10 cellular contexts compared by ENCODE assay signal in genomic region chrX:86002076-86002896, GRCh38. TPM values are rescaled to one million over a fixed set of nuclear protein-coding genes. Genes with fewer than 3 reads are reported as not detected.
A peak's percentile ranks its signal among the peaks of the same experiment; 100 is the strongest.
DNase-seq lines count a peak whose midpoint lies in the region; ATAC-seq lines count a peak whose summit lies in the region.
"Had no signal": no experiment of that assay in that cellular context is flagged by ENCODE, and none has a peak within 500 bp of the region (broad histone marks: within the 10 kb centered on the region; RNA-seq: fewer than 3 reads in every experiment).

No MANE protein-coding gene starts in this region.

- H3K9me3 Mint-ChIP-seq in activated CD8-positive, alpha-beta memory T cell treated with anti-CD3 and anti-CD28 coated beads, Interleukin-2, amount 10 ng/mL, durations not matched to agents 7 days and 5 days (ENCODE audit: low read depth): no peaks in the 10 kb centered on the region
- no peaks in the 10 kb centered on the region for H3K9me3 Mint-ChIP-seq in effector memory CD8-positive, alpha-beta T cell
- no peaks in the 10 kb centered on the region for H3K9me3 Mint-ChIP-seq in stimulated activated naive B cell treated with anti-CD40 and anti-IgM and Interleukin-4, amounts not matched to agents 10 μg/mL and 1 μg/mL and 100 μg/mL, for 72 hours

- H3K4me3 Mint-ChIP-seq in activated CD8-positive, alpha-beta memory T cell treated with anti-CD3 and anti-CD28 coated beads, Interleukin-2, amount 10 ng/mL, durations not matched to agents 7 days and 5 days: no peak overlapping the region
- H3K4me3 Mint-ChIP-seq in effector memory CD8-positive, alpha-beta T cell: peak overlapping the region; percentile 27 to 50
- H3K4me3 Mint-ChIP-seq in stimulated activated naive B cell treated with anti-CD40 and anti-IgM and Interleukin-4, amounts not matched to agents 10 μg/mL and 1 μg/mL and 100 μg/mL, for 72 hours: peak overlapping the region; percentile 29 to 30

- H3K27ac Mint-ChIP-seq in activated CD8-positive, alpha-beta memory T cell treated with anti-CD3 and anti-CD28 coated beads, Interleukin-2, amount 10 ng/mL, durations not matched to agents 7 days and 5 days: peak overlapping the region; percentile 43
- peak overlapping the region in 1 of 2 donors; percentile 66 for H3K27ac Mint-ChIP-seq in effector memory CD8-positive, alpha-beta T cell
- peak overlapping the region; percentile 56 for H3K27ac Mint-ChIP-seq in stimulated activated naive B cell treated with anti-CD40 and anti-IgM and Interleukin-4, amounts not matched to agents 10 μg/mL and 1 μg/mL and 100 μg/mL, for 72 hours

- H3K4me1 Mint-ChIP-seq in activated CD8-positive, alpha-beta memory T cell treated with anti-CD3 and anti-CD28 coated beads, Interleukin-2, amount 10 ng/mL, durations not matched to agents 7 days and 5 days: peaks cover 8% of the 10 kb centered on the region
- peaks cover 28 to 39% of the 10 kb centered on the region in 2 donors for H3K4me1 Mint-ChIP-seq in effector memory CD8-positive, alpha-beta T cell (ENCODE audit: low read depth in 2 of 2)
- H3K4me1 Mint-ChIP-seq in stimulated activated naive B cell treated with anti-CD40 and anti-IgM and Interleukin-4, amounts not matched to agents 10 μg/mL and 1 μg/mL and 100 μg/mL, for 72 hours: peaks cover 28 to 43% of the 10 kb centered on the region in 2 donors

- CTCF ChIA-PET in activated CD8-positive, alpha-beta memory T cell treated with anti-CD3 and anti-CD28 coated beads, Interleukin-2, amount 10 ng/mL, durations not matched to agents 7 days and 5 days (lab: Charles Lee): no interaction called here

- peaks cover 9% of the 10 kb centered on the region for H3K36me3 Mint-ChIP-seq in activated CD8-positive, alpha-beta memory T cell treated with anti-CD3 and anti-CD28 coated beads, Interleukin-2, amount 10 ng/mL, durations not matched to agents 7 days and 5 days
- H3K36me3 Mint-ChIP-seq in effector memory CD8-positive, alpha-beta T cell (ENCODE audit: insufficient read depth): peaks cover 4% of the 10 kb centered on the region
- H3K36me3 Mint-ChIP-seq in stimulated activated naive B cell treated with anti-CD40 and anti-IgM and Interleukin-4, amounts not matched to agents 10 μg/mL and 1 μg/mL and 100 μg/mL, for 72 hours: peaks cover 8 to 14% of the 10 kb centered on the region in 2 donors

- DNase-seq in activated CD8-positive, alpha-beta memory T cell treated with anti-CD3 and anti-CD28 coated beads, Interleukin-2, amount 10 ng/mL, durations not matched to agents 7 days and 5 days: peak; percentile 39
- no peak for DNase-seq in activated CD8-positive, alpha-beta memory T cell treated with anti-CD3 and anti-CD28 coated beads, Interleukin-2, amount 50 U/mL, for 4 hours
- peak; percentile 31 for DNase-seq in NCI-H460 (ENCODE audit: extremely low read depth, low read depth)
- no peak for DNase-seq in effector memory CD8-positive, alpha-beta T cell
- DNase-seq in stimulated activated naive B cell treated with anti-CD40 and anti-IgM and Interleukin-4, amounts not matched to agents 10 μg/mL and 1 μg/mL and 100 μg/mL, for 72 hours: no peak
- DNase-seq: DND-41, NCI-H1694 had no signal

- no peaks in the 10 kb centered on the region for H3K27me3 Mint-ChIP-seq in activated CD8-positive, alpha-beta memory T cell treated with anti-CD3 and anti-CD28 coated beads, Interleukin-2, amount 10 ng/mL, durations not matched to agents 7 days and 5 days
- no peaks in the 10 kb centered on the region for H3K27me3 Mint-ChIP-seq in effector memory CD8-positive, alpha-beta T cell
- H3K27me3 Mint-ChIP-seq in stimulated activated naive B cell treated with anti-CD40 and anti-IgM and Interleukin-4, amounts not matched to agents 10 μg/mL and 1 μg/mL and 100 μg/mL, for 72 hours: no peaks in the 10 kb centered on the region

- ATAC-seq in activated CD8-positive, alpha-beta memory T cell treated with anti-CD3 and anti-CD28 coated beads, Interleukin-2, amount 10 ng/mL, durations not matched to agents 7 days and 5 days: no peak
- ATAC-seq in effector memory CD8-positive, alpha-beta T cell (replicated peaks): no peak
- ATAC-seq in stimulated activated naive B cell treated with anti-CD40 and anti-IgM and Interleukin-4, amounts not matched to agents 10 μg/mL and 1 μg/mL and 100 μg/mL, for 72 hours (replicated peaks): peak in 1 of 2 donors; percentile 41
- no peak for ATAC-seq in HG03045 (IDR thresholded peaks at IDR 0.05; ENCODE audit: unreplicated experiment)
- ATAC-seq in HG03097 (IDR thresholded peaks at IDR 0.05; ENCODE audit: low FRiP score, unreplicated experiment): no peak
- no peak for ATAC-seq in HG03565 (IDR thresholded peaks at IDR 0.05; ENCODE audit: unreplicated experiment)

RNA-seq across cellular contexts. Expression of gene CHM, which starts 45.1 kb away (rescaled TPM):
- total RNA-seq in activated CD8-positive, alpha-beta memory T cell treated with anti-CD3 and anti-CD28 coated beads, Interleukin-2, amount 10 ng/mL, durations not matched to agents 7 days and 5 days: 10 to 100 TPM; 12.5 to 19.3 TPM
- 37.1 and 39.3 TPM in 2 replicates for total RNA-seq in NCI-H460 (2014; rRNA removed; shearing (Covaris generic))
- 13.6 and 19.2 TPM in 2 replicates for polyA plus RNA-seq in NCI-H460 (2014; cell fraction: nucleus; rRNA removed)

Comparison
In these comparisons a context has a peak if more than half of its experiments do, and no peak if none do; other contexts are left out.
1. DNase-seq: peak in activated CD8-positive, alpha-beta memory T cell treated with anti-CD3 and anti-CD28 coated beads, Interleukin-2, amount 10 ng/mL, durations not matched to agents 7 days and 5 days (single experiment) and NCI-H460 (single experiment); none in activated CD8-positive, alpha-beta memory T cell treated with anti-CD3 and anti-CD28 coated beads, Interleukin-2, amount 50 U/mL, for 4 hours (single experiment), effector memory CD8-positive, alpha-beta T cell (0 of 3) and stimulated activated naive B cell treated with anti-CD40 and anti-IgM and Interleukin-4, amounts not matched to agents 10 μg/mL and 1 μg/mL and 100 μg/mL, for 72 hours (single experiment).